In genomic region chr9:72294952-72295351, GRCh38 we compare ENCODE assay signal across 16 cellular contexts.
DNase-seq lines count a peak whose midpoint lies in the region; ATAC-seq, FAIRE-seq and TF ChIP-seq lines count a peak whose summit lies in the region.
"Had no signal": no experiment of that assay in that cellular context is flagged by ENCODE, and none has a peak within 500 bp of the region (broad histone marks: within the 10 kb centered on the region; RNA-seq: fewer than 3 reads in every experiment).

No MANE protein-coding gene starts in this region.

- peaks cover 0 to 31% (median 11%) of the 10 kb centered on the region in 3 donors for H3K4me1 ChIP-seq in pancreas
- H3K4me1 ChIP-seq in vagina = peaks cover 6% of the 10 kb centered on the region

- H3K27ac ChIP-seq in pancreas (peak overlapping the region; percentile 22 to 86 (median 52)), vagina (no peak overlapping the region)
- H3K27ac ChIP-seq: left ventricle myocardium inferior had no signal

- ATAC-seq in pancreas (peak; percentile 48 to 66 (median 54)), HG02938 (IDR thresholded peaks at IDR 0.05; ENCODE audit: unreplicated experiment) (no peak)
- ATAC-seq: T-helper 17 cell had no signal

- peak; percentile 72 for DNase-seq in CD1c-positive myeloid dendritic cell (ENCODE audit: extremely low spot score)
- DNase-seq in RCC 7860 (ENCODE audit: low spot score) = peak; percentile 69
- DNase-seq in glomerular visceral epithelial cell (ENCODE audit: extremely low spot score) = peak; percentile 57
- DNase-seq in pancreas = peak in 2 of 6 donors; percentile 28 to 31
- no peak for DNase-seq in vagina (ENCODE audit: extremely low spot score in 2 of 2)
- DNase-seq in HPDE6-E6E7 (ENCODE audit: extremely low spot score) = no peak
- no peak for DNase-seq in putamen (ENCODE audit: low spot score)
- DNase-seq: central memory CD4-positive, alpha-beta T cell; DMS153; heart right ventricle; NCI-H510A treated with DMSO at 0.1 percent for 48 hours; stimulated activated naive CD4-positive, alpha-beta T cell treated with Interleukin-2 at 50 U/mL for 16 hours; T-helper 17 cell had no signal

- H3K9me3 ChIP-seq in pancreas = no peaks in the 10 kb centered on the region
- H3K9me3 ChIP-seq in vagina = no peaks in the 10 kb centered on the region
- H3K9me3 ChIP-seq: heart right ventricle, left ventricle myocardium inferior had no signal

- WGBS in pancreas, 2 donors = 20 to 22% methylated on average over 7 of the region's 7 CpGs

- TF ChIP-seq CTCF in pancreas (IDR thresholded peaks at IDR 0.05) (no peak), vagina (IDR thresholded peaks at IDR 0.05) (no peak)

- H3K36me3 ChIP-seq in pancreas = no peaks in the 10 kb centered on the region
- H3K36me3 ChIP-seq in vagina = no peaks in the 10 kb centered on the region
- H3K36me3 ChIP-seq: heart right ventricle, left ventricle myocardium inferior had no signal

- intact Hi-C loops in pancreas (cut with DNase I) = loop anchor here in 2 of 3 donors (5.0 kb wide), 2 partner anchors 297 to 302 kb away; no protein-coding TSS in a partner anchor
- intact Hi-C loops in vagina (cut with DNase I) = loop anchor here (10.0 kb wide), 1 partner anchor 300 kb away; no protein-coding TSS in a partner anchor

- H3K4me3 ChIP-seq in pancreas (peak overlapping the region in 1 of 4 donors; percentile 14), vagina (no peak overlapping the region)
- H3K4me3 ChIP-seq: heart right ventricle, left ventricle myocardium inferior had no signal

- no peak for TF ChIP-seq POLR2A in vagina (IDR thresholded peaks at IDR 0.05)

- H3K27me3 ChIP-seq in pancreas = no peaks in the 10 kb centered on the region
- no peaks in the 10 kb centered on the region for H3K27me3 ChIP-seq in vagina
- H3K27me3 ChIP-seq: heart right ventricle had no signal

- no peak for FAIRE-seq in RCC 7860 (lab: Jason Lieb, UNC)
- no peak for FAIRE-seq in pancreas (lab: Jason Lieb, UNC)
- FAIRE-seq: endothelial cell of umbilical vein had no signal

Comparison
In these comparisons a context has a peak if more than half of its experiments do, and no peak if none do; other contexts are left out.
1. DNase-seq: peak in CD1c-positive myeloid dendritic cell (single experiment), RCC 7860 (single experiment) and glomerular visceral epithelial cell (single experiment); none in vagina (0 of 2), HPDE6-E6E7 (single experiment) and putamen (single experiment).